In the genomic region with DNA sequence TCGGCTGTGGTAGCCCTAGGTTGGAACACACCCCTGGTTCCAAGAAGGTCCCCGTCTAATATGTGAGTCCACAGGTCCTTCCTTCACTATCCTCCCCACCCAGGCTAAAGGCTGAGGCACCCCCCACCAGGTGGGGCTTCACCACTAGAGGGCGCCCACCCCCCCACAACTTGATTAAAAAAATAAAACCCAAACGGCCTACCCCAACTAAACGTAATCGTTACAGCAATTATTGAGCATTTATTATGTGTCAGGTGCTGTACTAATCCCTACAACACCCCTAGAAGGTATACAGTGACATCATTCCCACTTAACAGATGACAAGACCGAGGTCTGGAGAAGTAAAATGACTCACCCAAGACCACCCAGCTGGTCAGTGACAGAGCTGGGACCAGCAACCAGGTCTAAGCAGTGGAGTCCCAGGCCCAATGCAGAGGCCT, we compare ENCODE assay signal across 9 cellular contexts.
A peak's percentile ranks its signal among the peaks of the same experiment; 100 is the strongest.
DNase-seq lines count a peak whose midpoint lies in the region; ATAC-seq and TF ChIP-seq lines count a peak whose summit lies in the region.
"Had no signal": no experiment of that assay in that cellular context is flagged by ENCODE, and none has a peak within 500 bp of the region (broad histone marks: within the 10 kb centered on the region; RNA-seq: fewer than 3 reads in every experiment).

No MANE protein-coding gene starts in this region.

- ATAC-seq in activated T-helper 17 cell treated with anti-CD3 and anti-CD28 coated beads, Interleukin-2, amount 50 U/mL, for 72 hours (replicated peaks) = peak; percentile 58
- no peak for ATAC-seq in HG02870 (IDR thresholded peaks at IDR 0.05; ENCODE audit: unreplicated experiment)

- H3K9me2 ChIP-seq in OCI-LY1 (ENCODE audit: low read depth, low read length) = no peaks in the 10 kb centered on the region

- H3K27ac ChIP-seq in OCI-LY1 (ENCODE audit: low read depth, low read length, poor library complexity, severe bottlenecking) (no peak overlapping the region), left ventricle myocardium inferior (replicated peaks) (peak overlapping the region; percentile 78)
- H3K27ac ChIP-seq: SJSA1 had no signal

- H3K4me1 ChIP-seq in OCI-LY1 (ENCODE audit: insufficient read depth, low read length, severe bottlenecking) (no peaks in the 10 kb centered on the region), left ventricle myocardium inferior (peaks cover 28% of the 10 kb centered on the region)
- H3K4me1 ChIP-seq: SJSA1 had no signal

- H3K9me3 ChIP-seq in OCI-LY1 (ENCODE audit: low read length) = no peaks in the 10 kb centered on the region
- no peaks in the 10 kb centered on the region for H3K9me3 ChIP-seq in left ventricle myocardium inferior (replicated peaks)
- H3K9me3 ChIP-seq: SJSA1 had no signal

- no peaks in the 10 kb centered on the region for H4K20me1 ChIP-seq in OCI-LY1 (ENCODE audit: insufficient read depth, low read length)

- peaks cover 15% of the 10 kb centered on the region for H3K27me3 Mint-ChIP-seq in activated T-helper 17 cell treated with anti-CD3 and anti-CD28 coated beads, Interleukin-2, amount 50 U/mL, for 72 hours

- no peaks in the 10 kb centered on the region for H3K9me3 Mint-ChIP-seq in activated T-helper 17 cell treated with anti-CD3 and anti-CD28 coated beads, Interleukin-2, amount 50 U/mL, for 72 hours

- no peak overlapping the region for H3K9ac ChIP-seq in OCI-LY1 (ENCODE audit: low read length)

- DNase-seq in left ventricle myocardium inferior (no peak), hippocampal formation (lab: John Stamatoyannopoulos, UW) (no peak), NCI-H1092 (lab: John Stamatoyannopoulos, UW) (no peak)
- DNase-seq in stimulated activated CD4-positive, alpha-beta T cell treated with anti-CD3 and anti-CD28 coated beads, Interleukin-4, amount 100 ng/mL, for 1 hour = peak; percentile 61

- H3K27ac Mint-ChIP-seq in activated T-helper 17 cell treated with anti-CD3 and anti-CD28 coated beads, Interleukin-2, amount 50 U/mL, for 72 hours = no peak overlapping the region

- no peak overlapping the region for H3K4me2 ChIP-seq in OCI-LY1 (ENCODE audit: low read length)

- intact Hi-C loops in left ventricle myocardium inferior (cut with micrococcal nuclease) = no loop called here

- no peaks in the 10 kb centered on the region for H3K36me3 Mint-ChIP-seq in activated T-helper 17 cell treated with anti-CD3 and anti-CD28 coated beads, Interleukin-2, amount 50 U/mL, for 72 hours (ENCODE audit: low read depth)

- no peaks in the 10 kb centered on the region for H3K4me1 Mint-ChIP-seq in activated T-helper 17 cell treated with anti-CD3 and anti-CD28 coated beads, Interleukin-2, amount 50 U/mL, for 72 hours

- no peaks in the 10 kb centered on the region for H3K79me2 ChIP-seq in OCI-LY1 (ENCODE audit: insufficient read depth, low read length)

- no peak overlapping the region for H3K4me3 Mint-ChIP-seq in activated T-helper 17 cell treated with anti-CD3 and anti-CD28 coated beads, Interleukin-2, amount 50 U/mL, for 72 hours

- H3K36me3 ChIP-seq in OCI-LY1 (ENCODE audit: insufficient read depth, low read length) (no peaks in the 10 kb centered on the region), left ventricle myocardium inferior (no peaks in the 10 kb centered on the region)
- H3K36me3 ChIP-seq: SJSA1 had no signal

- 0 out of 2 replicates have a peak, but pooled peaks cover 3% of the 10 kb centered on the region for H3K27me3 ChIP-seq in OCI-LY1 (ENCODE audit: insufficient read depth, low read length)
- H3K27me3 ChIP-seq in left ventricle myocardium inferior (ENCODE audit: low read depth) = no peaks in the 10 kb centered on the region
- H3K27me3 ChIP-seq: SJSA1 had no signal

- peak; percentile 78 for TF ChIP-seq CTCF in GM12872 (IDR thresholded peaks at IDR 0.05; ENCODE audit: insufficient read depth, low read depth, low read length)
- peak; percentile 92 for TF ChIP-seq CTCF in OCI-LY1 (IDR thresholded peaks at IDR 0.05; ENCODE audit: low read length)
- peak; percentile 74 for TF ChIP-seq CTCF in left ventricle myocardium inferior (IDR thresholded peaks at IDR 0.05; ENCODE audit: borderline replicate concordance)

- H3K4me3 ChIP-seq in OCI-LY1 (ENCODE audit: low read depth, low read length, poor library complexity, severe bottlenecking) (no peak overlapping the region), left ventricle myocardium inferior (no peak overlapping the region)
- H3K4me3 ChIP-seq: SJSA1 had no signal

- H3F3A ChIP-seq in OCI-LY1 (ENCODE audit: insufficient read depth, low read length) = no peaks in the 10 kb centered on the region

- H2AFZ ChIP-seq in OCI-LY1 (ENCODE audit: low read length) = no peak overlapping the region
